In genomic region chr17:58432806-58433573, GRCh38 we compare ENCODE assay signal across 32 cellular contexts. TPM values are rescaled to one million over a fixed set of nuclear protein-coding genes. Genes with fewer than 3 reads are reported as not detected.
A peak's percentile ranks its signal among the peaks of the same experiment; 100 is the strongest.
DNase-seq lines count a peak whose midpoint lies in the region; ATAC-seq, FAIRE-seq and TF ChIP-seq lines count a peak whose summit lies in the region.
"Had no signal": no experiment of that assay in that cellular context is flagged by ENCODE, and none has a peak within 500 bp of the region (broad histone marks: within the 10 kb centered on the region; RNA-seq: fewer than 3 reads in every experiment).

No MANE protein-coding gene starts in this region.

- H3K36me3 ChIP-seq in DOHH2 (ENCODE audit: control insufficient read depth, low read length) (no peaks in the 10 kb centered on the region), PC-3 (ENCODE audit: low read depth, low read length) (no peaks in the 10 kb centered on the region), H7 (replicated peaks; ENCODE audit: control insufficient read depth, insufficient read depth, low read length) (no peaks in the 10 kb centered on the region)
- H3K36me3 ChIP-seq: adrenal gland, upper lobe of left lung had no signal

- CTCF ChIA-PET in PC-3 (lab: Charles Lee) = interaction anchor here (1.7 kb wide), 1 partner anchor 116 kb away, joined by 8 read pairs; no protein-coding TSS in a partner anchor

- peak; percentile 67 for FAIRE-seq in HTR-8/SVneo (lab: Jason Lieb, UNC)
- FAIRE-seq: GM19239, H1 had no signal

- DNase-seq in HTR-8/SVneo (ENCODE audit: insufficient read length, low spot score) = no peak
- peak; percentile 28 for DNase-seq in PC-3
- DNase-seq in epithelial cell of esophagus (ENCODE audit: low read depth) = no peak
- DNase-seq in activated CD4-positive, alpha-beta T cell treated with anti-CD3 and anti-CD28 coated beads, Interleukin-2, amount 50 U/mL, for 1 hour = no peak
- no peak for DNase-seq in H7
- no peak for DNase-seq in NCI-H2227 treated with DMSO at 0.1 percent for 48 hours (lab: John Stamatoyannopoulos, UW)
- DNase-seq: activated CD4-positive, alpha-beta memory T cell treated with anti-CD3 and anti-CD28 coated beads, Interleukin-2, amount 10 ng/mL, durations not matched to agents 7 days and 5 days; activated CD4-positive, alpha-beta T cell treated with anti-CD3 and anti-CD28 coated beads for 1 hour; activated CD8-positive, alpha-beta memory T cell treated with anti-CD3 and anti-CD28 coated beads, Interleukin-2, amount 50 U/mL, for 4 hours; activated naive CD4-positive, alpha-beta T cell treated with anti-CD3 and anti-CD28 coated beads, Interleukin-2, amount 10 ng/mL, durations not matched to agents 7 days and 5 days; adrenal gland; C1 segment of cervical spinal cord; Caco-2; DMS79; GF-D8; hypothalamus; NCI-H1105 treated with DMSO at 0.1 percent for 48 hours; NCI-H187 treated with DMSO at 0.1 percent for 48 hours; NCI-H526 treated with DMSO at 0.1 percent for 48 hours; psoas muscle; SHP77; upper lobe of left lung had no signal

- intact Hi-C loops in PC-3 (cut with micrococcal nuclease) = no loop called here

- POLR2A ChIA-PET in PC-3 (lab: Charles Lee; ENCODE audit: unreplicated experiment) = interaction anchor here (0.6 kb wide), 1 partner anchor 18 kb away, joined by 3 read pairs; no protein-coding TSS in a partner anchor

- H4K20me1 ChIP-seq in DOHH2 (ENCODE audit: control insufficient read depth, insufficient read depth, low read depth, low read length) = no peaks in the 10 kb centered on the region
- H4K20me1 ChIP-seq in PC-3 (ENCODE audit: low read length) = no peaks in the 10 kb centered on the region

- H2AFZ ChIP-seq in PC-3 (ENCODE audit: low read length) = no peak overlapping the region

- H3K9me3 ChIP-seq in DOHH2 (ENCODE audit: control insufficient read depth, insufficient read depth, low read length) = no peaks in the 10 kb centered on the region
- no peaks in the 10 kb centered on the region for H3K9me3 ChIP-seq in PC-3 (ENCODE audit: low read length)
- H3K9me3 ChIP-seq: adrenal gland, Caco-2, psoas muscle, upper lobe of left lung had no signal

- H3K27ac ChIP-seq in DOHH2 (ENCODE audit: low read depth, low read length) (no peak overlapping the region), PC-3 (ENCODE audit: low read length) (no peak overlapping the region)
- H3K27ac ChIP-seq: adrenal gland, psoas muscle, upper lobe of left lung had no signal

- H3K27me3 ChIP-seq in DOHH2 (ENCODE audit: control insufficient read depth, low read length) (no peaks in the 10 kb centered on the region), PC-3 (ENCODE audit: low read length) (peaks cover 27% of the 10 kb centered on the region), H7 (ENCODE audit: control insufficient read depth, insufficient read depth, low read length) (peaks cover 2% of the 10 kb centered on the region; the same call in 1 of the 2 replicates)
- H3K27me3 ChIP-seq: adrenal gland, upper lobe of left lung had no signal

- H3K79me2 ChIP-seq in DOHH2 (ENCODE audit: control insufficient read depth, low read length) (no peaks in the 10 kb centered on the region), PC-3 (ENCODE audit: low read length) (no peaks in the 10 kb centered on the region)

- no peak overlapping the region for H3K9ac ChIP-seq in PC-3 (ENCODE audit: low read length)

- H3K4me1 ChIP-seq in DOHH2 (ENCODE audit: control insufficient read depth, low read length) (peaks cover 11% of the 10 kb centered on the region), PC-3 (ENCODE audit: insufficient read depth, low read length) (no peaks in the 10 kb centered on the region)
- H3K4me1 ChIP-seq: adrenal gland, Caco-2, psoas muscle, upper lobe of left lung had no signal

- ATAC-seq in PC-3 = peak; percentile 60; the same call in 1 of the 2 replicates
- ATAC-seq in HG03045 (IDR thresholded peaks at IDR 0.05; ENCODE audit: unreplicated experiment) = no peak
- ATAC-seq: natural killer cell treated with Interleukin-12 subunit alpha and Interleukin-12 subunit beta and Interleukin-15 and Interleukin-18, amount 100 ng/mL, for 72 hours; Panc1; psoas muscle; stimulated activated memory B cell treated with anti-CD40 and anti-IgM and Interleukin-4, amounts not matched to agents 10 μg/mL and 1 μg/mL and 100 μg/mL, for 72 hours had no signal

- no TSS peak for BruUV-seq in PC-3 (replicated peaks; lab: Mats Ljungman, UMichigan)

- TF ChIP-seq CTCF in DOHH2 (IDR thresholded peaks at IDR 0.05; ENCODE audit: low read depth, low read length, poor library complexity, severe bottlenecking) = peak; percentile 26
- TF ChIP-seq CTCF in PC-3 (conservative IDR thresholded peaks at IDR 0.05; ENCODE audit: low read depth, low read length) = peak; percentile 58
- peak; percentile 12 for TF ChIP-seq CTCF in epithelial cell of esophagus (IDR thresholded peaks at IDR 0.05; ENCODE audit: insufficient read depth, low read depth, low read length, missing control alignments)

- H3K4me2 ChIP-seq in DOHH2 (ENCODE audit: low read length) = no peak overlapping the region
- no peak overlapping the region for H3K4me2 ChIP-seq in PC-3 (ENCODE audit: low read length)

- H3K4me3 ChIP-seq in DOHH2 (ENCODE audit: low read length) (no peak overlapping the region), PC-3 (ENCODE audit: low read length) (no peak overlapping the region), epithelial cell of esophagus (ENCODE audit: low read length) (no peak overlapping the region), H7 (ENCODE audit: insufficient read depth, low read depth, low read length) (no peak overlapping the region)
- H3K4me3 ChIP-seq: adrenal gland, psoas muscle, upper lobe of left lung had no signal

- H3K9me2 ChIP-seq in DOHH2 (replicated peaks; ENCODE audit: control insufficient read depth, low read length) (no peaks in the 10 kb centered on the region), PC-3 (replicated peaks; ENCODE audit: low read length) (no peaks in the 10 kb centered on the region)

- H3F3A ChIP-seq in DOHH2 (ENCODE audit: control insufficient read depth, insufficient read depth) (no peaks in the 10 kb centered on the region), PC-3 (ENCODE audit: low read length, unreplicated experiment) (no peaks in the 10 kb centered on the region)

RNA-seq across cellular contexts. Expression of gene RNF43, which starts 15.7 kb away (rescaled TPM):
- 3.8 and 8.5 TPM in 2 replicates for total RNA-seq in PC-3 (2014; rRNA removed)
- total RNA-seq in H7 (2014; rRNA removed; shearing (Covaris generic)) = 0.62 and 1.3 TPM in 2 replicates
- total RNA-seq: activated CD4-positive, alpha-beta memory T cell treated with anti-CD3 and anti-CD28 coated beads, Interleukin-2, amount 10 ng/mL, durations not matched to agents 7 days and 5 days; glomerular endothelial cell; skeletal muscle tissue had no signal

RNA-seq across cellular contexts. Expression of gene HSF5, which starts 55.2 kb away (rescaled TPM):
- total RNA-seq in PC-3 (2014; rRNA removed) = not detected in 2 replicates
- total RNA-seq in H7 (2014; rRNA removed; shearing (Covaris generic)) = not detected in 2 replicates
- total RNA-seq: adrenal gland, glomerular endothelial cell, H1, M059J, psoas muscle had no signal
